Comparison of ENCODE assay signal across 3 cellular contexts in the genomic region with DNA sequence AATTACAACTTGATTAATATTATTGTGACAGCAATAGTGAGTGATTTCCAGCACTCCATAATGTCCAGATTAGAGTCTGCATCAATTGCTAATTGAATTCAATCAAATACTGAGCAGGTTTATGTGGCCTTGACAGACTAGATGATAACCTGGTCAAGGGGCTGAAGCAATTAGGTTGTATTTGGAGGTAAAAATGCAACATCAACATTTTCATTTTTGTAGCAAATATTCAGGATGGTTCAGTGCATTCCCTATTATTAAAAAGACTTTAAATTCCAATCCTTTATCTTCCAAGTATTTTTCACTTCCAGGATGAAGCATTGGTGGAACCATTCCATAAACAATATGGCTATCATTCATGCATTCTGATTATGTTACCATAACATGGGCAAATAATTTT.
TF ChIP-seq lines count a peak whose summit lies in the region.

No MANE protein-coding gene starts in this region.

TF ChIP-seq in HepG2, 621 proteins besides CTCF, POLR2A, EP300 and RAD21:
- peak; percentile 40 to 54 for TF ChIP-seq MAFK (conservative IDR thresholded peaks at IDR 0.05 in 1 of 2, IDR thresholded peaks at IDR 0.05 in 1 of 2; ENCODE audit: low read length in 2 of 2)
- no peak for TF ChIP-seq SRF (IDR thresholded peaks at IDR 0.05; ENCODE audit: low read depth, low read length)
- no peak for TF ChIP-seq ZFP36L2 (CRISPR knock-in tag; IDR thresholded peaks at IDR 0.05)
- TF ChIP-seq MAFF (IDR thresholded peaks at IDR 0.05; ENCODE audit: low read depth, low read length), result peak; percentile 32; the same call in 1 of the 2 replicates
- TF ChIP-seq DPF2 (CRISPR knock-in tag; IDR thresholded peaks at IDR 0.05; ENCODE audit: borderline replicate concordance, low read depth), result no peak

TF ChIP-seq in A549, 52 proteins besides CTCF, POLR2A, EP300 and RAD21:
- peak; percentile 57 for TF ChIP-seq MAFK (IDR thresholded peaks at IDR 0.05; ENCODE audit: partially characterized antibody)
- TF ChIP-seq, protein P1, sequence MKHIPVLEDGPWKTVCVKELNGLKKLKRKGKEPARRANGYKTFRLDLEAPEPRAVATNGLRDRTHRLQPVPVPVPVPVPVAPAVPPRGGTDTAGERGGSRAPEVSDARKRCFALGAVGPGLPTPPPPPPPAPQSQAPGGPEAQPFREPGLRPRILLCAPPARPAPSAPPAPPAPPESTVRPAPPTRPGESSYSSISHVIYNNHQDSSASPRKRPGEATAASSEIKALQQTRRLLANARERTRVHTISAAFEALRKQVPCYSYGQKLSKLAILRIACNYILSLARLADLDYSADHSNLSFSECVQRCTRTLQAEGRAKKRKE (CRISPR knock-in tag; IDR thresholded peaks at IDR 0.05; ENCODE audit: low read depth), result no peak

TF ChIP-seq in IMR-90, 13 proteins besides CTCF, POLR2A, EP300 and RAD21:
- TF ChIP-seq, protein P2, sequence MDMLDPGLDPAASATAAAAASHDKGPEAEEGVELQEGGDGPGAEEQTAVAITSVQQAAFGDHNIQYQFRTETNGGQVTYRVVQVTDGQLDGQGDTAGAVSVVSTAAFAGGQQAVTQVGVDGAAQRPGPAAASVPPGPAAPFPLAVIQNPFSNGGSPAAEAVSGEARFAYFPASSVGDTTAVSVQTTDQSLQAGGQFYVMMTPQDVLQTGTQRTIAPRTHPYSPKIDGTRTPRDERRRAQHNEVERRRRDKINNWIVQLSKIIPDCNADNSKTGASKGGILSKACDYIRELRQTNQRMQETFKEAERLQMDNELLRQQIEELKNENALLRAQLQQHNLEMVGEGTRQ (IDR thresholded peaks at IDR 0.05; ENCODE audit: low read depth, low read length), result no peak
- peak; percentile 9; the same call in 1 of the 2 replicates for TF ChIP-seq MAFK (IDR thresholded peaks at IDR 0.05; ENCODE audit: low read depth, low read length)
